Comparison of ENCODE assay signal across 24 cellular contexts in the genomic region with DNA sequence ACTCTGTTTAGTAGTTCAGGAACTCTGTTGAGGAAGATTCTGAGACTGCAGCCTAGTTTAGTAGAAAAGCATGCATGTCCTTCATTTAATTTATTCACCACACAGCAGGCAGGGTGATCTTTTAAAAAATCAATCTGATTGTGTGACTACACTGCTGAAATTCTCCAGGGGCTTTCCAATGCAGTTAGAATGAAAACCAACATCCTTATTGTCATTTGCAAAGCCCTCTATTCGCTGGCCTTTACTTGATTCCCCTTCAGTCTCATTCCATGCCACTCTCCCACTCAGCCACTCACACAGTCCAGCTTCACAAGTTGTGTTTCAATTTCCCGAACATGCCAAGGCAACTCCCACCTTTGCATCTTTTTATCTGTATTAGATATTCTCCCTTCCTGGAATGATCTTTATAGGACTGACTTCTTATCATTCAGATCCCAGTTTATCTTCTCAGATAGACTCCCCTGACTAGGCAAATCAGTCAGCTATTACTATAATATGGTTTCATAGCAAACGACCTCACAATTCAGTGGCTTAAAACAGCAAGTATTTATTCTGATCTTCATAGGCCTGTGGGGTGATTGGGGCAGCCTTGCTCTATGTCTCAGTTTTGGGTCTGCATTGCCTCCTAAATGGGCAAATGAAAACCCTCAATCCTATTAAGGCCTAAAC. TPM values are rescaled to one million over a fixed set of nuclear protein-coding genes. Genes with fewer than 3 reads are reported as not detected.
DNase-seq lines count a peak whose midpoint lies in the region; ATAC-seq, FAIRE-seq and TF ChIP-seq lines count a peak whose summit lies in the region.
"Had no signal": no experiment of that assay in that cellular context is flagged by ENCODE, and none has a peak within 500 bp of the region (broad histone marks: within the 10 kb centered on the region; RNA-seq: fewer than 3 reads in every experiment).

No MANE protein-coding gene starts in this region.

- H2AFZ ChIP-seq in GM12878 (ENCODE audit: control insufficient read depth, low read depth, low read length), result peak overlapping the region; percentile 41

- H3K36me3 ChIP-seq in GM12878 (ENCODE audit: control insufficient read depth in 2 of 2, insufficient read depth in 2 of 2, low read length in 1 of 2) (no peaks in the 10 kb centered on the region), lower lobe of right lung (no peaks in the 10 kb centered on the region), colonic mucosa (no peaks in the 10 kb centered on the region)
- no peaks in the 10 kb centered on the region for H3K36me3 ChIP-seq in effector memory CD4-positive, alpha-beta T cell (ENCODE audit: control insufficient read depth, insufficient read depth, low read length)
- H3K36me3 ChIP-seq: HAP-1, stomach had no signal

- in situ Hi-C loops in GM12878 (cut with MboI), result no loop called here

- H3K4me3 ChIP-seq in GM12878 (no peak overlapping the region), lower lobe of right lung (no peak overlapping the region), colonic mucosa (no peak overlapping the region)
- H3K4me3 ChIP-seq in effector memory CD4-positive, alpha-beta T cell (ENCODE audit: insufficient read depth, low read depth, low read length, poor library complexity, severe bottlenecking), result no peak overlapping the region
- H3K4me3 ChIP-seq: HAP-1, psoas muscle, stomach had no signal

- 2% methylated on average over 3 of the region's 3 CpGs for WGBS in GM12878 (ENCODE audit: insufficient coverage, insufficient replicate concordance, low lambda C conversion rate, missing lambda C conversion rate)

- CTCF ChIA-PET in activated CD8-positive, alpha-beta memory T cell treated with anti-CD3 and anti-CD28 coated beads, Interleukin-2, amount 10 ng/mL, durations not matched to agents 7 days and 5 days (lab: Charles Lee), result no interaction called here
- CTCF ChIA-PET in GM12878 (lab: Yijun Ruan, JAX), result interaction anchor here (0.7 kb wide), 1 partner anchor 143 kb away, joined by 3 read pairs; no protein-coding TSS in a partner anchor

- no peak for DNase-seq in activated CD8-positive, alpha-beta memory T cell treated with anti-CD3 and anti-CD28 coated beads, Interleukin-2, amount 10 ng/mL, durations not matched to agents 7 days and 5 days
- no peak for DNase-seq in activated CD8-positive, alpha-beta memory T cell treated with anti-CD3 and anti-CD28 coated beads, Interleukin-2, amount 50 U/mL, for 48 hours
- DNase-seq in GM12878 (ENCODE audit: low read depth, low spot score), result peak; percentile 30
- no peak for DNase-seq in lower lobe of right lung
- no peak for DNase-seq in colonic mucosa
- no peak for DNase-seq in effector memory CD4-positive, alpha-beta T cell
- DNase-seq: activated naive CD4-positive, alpha-beta T cell treated with anti-CD3 and anti-CD28 coated beads, Interleukin-2, amount 50 U/mL, for 16 hours; CD4-positive, alpha-beta T cell; DMS79 treated with DMSO at 0.1 percent for 48 hours; NCI-H2029; NCI-H748 treated with DMSO at 0.1 percent for 48 hours; psoas muscle; stomach; SW 1271 had no signal

- RAD21 ChIA-PET in GM12878 (lab: Charles Lee; ENCODE audit: unreplicated experiment), result interaction anchor here (1.3 kb wide), 2 partner anchors 31 to 76 kb away, joined by 3 read pairs; no protein-coding TSS in a partner anchor

- no peaks in the 10 kb centered on the region for H3K79me2 ChIP-seq in GM12878 (ENCODE audit: control insufficient read depth, insufficient read depth, low read length)

- no peak overlapping the region for H3K4me3 Mint-ChIP-seq in activated CD8-positive, alpha-beta memory T cell treated with anti-CD3 and anti-CD28 coated beads, Interleukin-2, amount 10 ng/mL, durations not matched to agents 7 days and 5 days
- H3K4me3 Mint-ChIP-seq: brain; CD4-positive, alpha-beta T cell; natural killer cell treated with Interleukin-12 subunit alpha and Interleukin-12 subunit beta and Interleukin-15 and Interleukin-18, amount 100 ng/mL, for 72 hours had no signal

- ATAC-seq in activated CD8-positive, alpha-beta memory T cell treated with anti-CD3 and anti-CD28 coated beads, Interleukin-2, amount 10 ng/mL, durations not matched to agents 7 days and 5 days, result no peak
- ATAC-seq in GM21360 (IDR thresholded peaks at IDR 0.05; ENCODE audit: unreplicated experiment) (peak; percentile 57), HG02943 (IDR thresholded peaks at IDR 0.05; ENCODE audit: low read depth, unreplicated experiment) (peak; percentile 58), GM12878 (peak; percentile 86), lower lobe of right lung (no peak)
- ATAC-seq: natural killer cell treated with Interleukin-12 subunit alpha and Interleukin-12 subunit beta and Interleukin-15 and Interleukin-18, amount 100 ng/mL, for 72 hours; psoas muscle had no signal

- H3K9ac ChIP-seq in GM12878 (ENCODE audit: control insufficient read depth, insufficient read depth, low read length) (no peak overlapping the region), colonic mucosa (ENCODE audit: low read depth in 2 of 2, low read length in 2 of 2) (no peak overlapping the region)

- H3K27ac ChIP-seq in GM12878 (ENCODE audit: control insufficient read depth, insufficient read depth) (peak overlapping the region; percentile 54), lower lobe of right lung (no peak overlapping the region), colonic mucosa (no peak overlapping the region)
- no peak overlapping the region for H3K27ac ChIP-seq in effector memory CD4-positive, alpha-beta T cell (ENCODE audit: insufficient read depth, low read length, poor library complexity, severe bottlenecking)
- H3K27ac ChIP-seq: psoas muscle, RWPE1, stomach, VCaP had no signal

- POLR2A ChIA-PET in GM12878 (lab: Charles Lee), result interaction anchor here (0.5 kb wide), 1 partner anchor 19 kb away, joined by 5 read pairs; no protein-coding TSS in a partner anchor

- no peak for TF ChIP-seq CTCF in GM12878 (IDR thresholded peaks at IDR 0.05 in 2 of 3, conservative IDR thresholded peaks at IDR 0.05 in 1 of 3; ENCODE audit: control insufficient read depth in 2 of 3, extremely low read depth in 1 of 3, insufficient read depth in 1 of 3, low read depth in 3 of 3, low read length in 3 of 3)
- no peak for TF ChIP-seq CTCF in lower lobe of right lung (IDR thresholded peaks at IDR 0.05)
- TF ChIP-seq CTCF in colonic mucosa (IDR thresholded peaks at IDR 0.05), result no peak

- no peaks in the 10 kb centered on the region; the same call in 2 of the 3 replicates for H3K9me3 ChIP-seq in GM12878 (replicated peaks; ENCODE audit: control insufficient read depth, insufficient read depth, low read length)
- no peaks in the 10 kb centered on the region for H3K9me3 ChIP-seq in lower lobe of right lung
- H3K9me3 ChIP-seq in colonic mucosa, result no peaks in the 10 kb centered on the region
- H3K9me3 ChIP-seq in effector memory CD4-positive, alpha-beta T cell (ENCODE audit: control insufficient read depth, low read length), result no peaks in the 10 kb centered on the region
- H3K9me3 ChIP-seq: HAP-1, psoas muscle had no signal

- H3K27ac Mint-ChIP-seq in activated CD8-positive, alpha-beta memory T cell treated with anti-CD3 and anti-CD28 coated beads, Interleukin-2, amount 10 ng/mL, durations not matched to agents 7 days and 5 days, result peak overlapping the region; percentile 14
- H3K27ac Mint-ChIP-seq: CD4-positive, alpha-beta T cell had no signal

- H3K27me3 Mint-ChIP-seq in activated CD8-positive, alpha-beta memory T cell treated with anti-CD3 and anti-CD28 coated beads, Interleukin-2, amount 10 ng/mL, durations not matched to agents 7 days and 5 days, result peaks cover 2% of the 10 kb centered on the region
- H3K27me3 Mint-ChIP-seq: brain; CD4-positive, alpha-beta T cell; natural killer cell treated with Interleukin-12 subunit alpha and Interleukin-12 subunit beta and Interleukin-15 and Interleukin-18, amount 100 ng/mL, for 72 hours had no signal

- no peak for TF ChIP-seq POLR2A in GM12878 (IDR thresholded peaks at IDR 0.05; ENCODE audit: low read depth, low read length)

- H3K4me1 ChIP-seq in GM12878 (ENCODE audit: control insufficient read depth, insufficient read depth, low read length) (peaks cover 8% of the 10 kb centered on the region), lower lobe of right lung (no peaks in the 10 kb centered on the region), colonic mucosa (no peaks in the 10 kb centered on the region)
- H3K4me1 ChIP-seq in effector memory CD4-positive, alpha-beta T cell (ENCODE audit: control insufficient read depth, insufficient read depth, low read length, poor library complexity, severe bottlenecking), result no peaks in the 10 kb centered on the region
- H3K4me1 ChIP-seq: HAP-1, psoas muscle, stomach had no signal

- TSS peak; percentile 97 for BruUV-seq in GM12878 (replicated peaks; lab: Mats Ljungman, UMichigan)

- intact Hi-C loops in GM12878 (cut with micrococcal nuclease; ENCODE audit: unreplicated experiment) (loop anchor here (2.0 kb wide), 2 partner anchors 24 to 86 kb away; no protein-coding TSS in a partner anchor), lower lobe of right lung (cut with DNase I) (no loop called here), colonic mucosa (cut with DNase I) (no loop called here)

- SMC1A ChIA-PET in GM12878 (lab: Charles Lee; ENCODE audit: uncharacterized antibody, unreplicated experiment), result interaction anchor here (1.1 to 1.6 kb wide), 4 partner anchors 22 to 161 kb away, joined by 3 to 5 read pairs (median 4); no protein-coding TSS in a partner anchor

- H3K4me1 Mint-ChIP-seq in activated CD8-positive, alpha-beta memory T cell treated with anti-CD3 and anti-CD28 coated beads, Interleukin-2, amount 10 ng/mL, durations not matched to agents 7 days and 5 days, result peaks cover 10% of the 10 kb centered on the region

- no peaks in the 10 kb centered on the region for H3K36me3 Mint-ChIP-seq in activated CD8-positive, alpha-beta memory T cell treated with anti-CD3 and anti-CD28 coated beads, Interleukin-2, amount 10 ng/mL, durations not matched to agents 7 days and 5 days
- H3K36me3 Mint-ChIP-seq: brain; natural killer cell treated with Interleukin-12 subunit alpha and Interleukin-12 subunit beta and Interleukin-15 and Interleukin-18, amount 100 ng/mL, for 72 hours had no signal

- FAIRE-seq in GM12878 (lab: Jason Lieb, UNC), result no peak

- H3K27me3 ChIP-seq in GM12878 (replicated peaks in 1 of 2; ENCODE audit: control insufficient read depth in 2 of 2, insufficient read depth in 2 of 2, low read length in 1 of 2) (no peaks in the 10 kb centered on the region), lower lobe of right lung (ENCODE audit: low read depth) (no peaks in the 10 kb centered on the region), colonic mucosa (no peaks in the 10 kb centered on the region)
- H3K27me3 ChIP-seq in effector memory CD4-positive, alpha-beta T cell (replicated peaks; ENCODE audit: control insufficient read depth, insufficient read depth, low read length, poor library complexity, severe bottlenecking), result no peaks in the 10 kb centered on the region
- H3K27me3 ChIP-seq: stomach had no signal

- TF ChIP-seq RAD21 in GM12878 (IDR thresholded peaks at IDR 0.05; ENCODE audit: insufficient read depth, low read depth, low read length), result no peak

- H3K9me3 Mint-ChIP-seq in activated CD8-positive, alpha-beta memory T cell treated with anti-CD3 and anti-CD28 coated beads, Interleukin-2, amount 10 ng/mL, durations not matched to agents 7 days and 5 days (ENCODE audit: low read depth), result peaks cover 3% of the 10 kb centered on the region
- H3K9me3 Mint-ChIP-seq: CD4-positive, alpha-beta T cell had no signal

- no peaks in the 10 kb centered on the region for H4K20me1 ChIP-seq in GM12878 (ENCODE audit: control insufficient read depth, insufficient read depth)

- peak in 1 of 2 experiments; percentile 49; a peak in 1 of 4 replicates for TF ChIP-seq EP300 in GM12878 (IDR thresholded peaks at IDR 0.05; ENCODE audit: borderline replicate concordance in 1 of 2, control insufficient read depth in 1 of 2, low read depth in 2 of 2, low read length in 2 of 2)

- 0 out of 2 replicates have a peak overlapping the region, but pooled peaks have one; percentile 7 for H3K4me2 ChIP-seq in GM12878 (ENCODE audit: control insufficient read depth, insufficient read depth)

RNA-seq across cellular contexts. Expression of gene FTHL17, which starts 21.3 kb away (rescaled TPM):
- total RNA-seq in activated CD8-positive, alpha-beta memory T cell treated with anti-CD3 and anti-CD28 coated beads, Interleukin-2, amount 10 ng/mL, durations not matched to agents 7 days and 5 days, result not detected
- not detected in 2 replicates for total RNA-seq in GM12878 (2013; cell fraction: nucleolus; rRNA removed)
- total RNA-seq in GM12878 (2014; rRNA removed) (not detected in 2 replicates), GM12878 (2014; rRNA removed; fragmentation: Illumina TruSeq; extraction: Trizol) (not detected in 2 replicates), GM12878 (2021) (not detected in 2 replicates), lower lobe of right lung (not detected), colonic mucosa (not detected)
- not detected for polyA plus RNA-seq in GM12878 (2011; ENCODE audit: low read depth)
- polyA plus RNA-seq in GM12878 (2011; rRNA removed) (not detected in 2 replicates), GM12878 (2014; fragmentation: Illumina TruSeq; extraction: Trizol) (not detected in 2 replicates), GM12878 (2014; fragmentation: Nextera tagmentation; extraction: Ambion mirVana) (not detected), GM12878 (2014; rRNA removed) (not detected in 2 replicates), GM12878 (2016; fragmentation: Nextera tagmentation; extraction: Ambion mirVana) (not detected)
- polyA plus RNA-seq in GM12878 (2011; cell fraction: cytosol; rRNA removed), result not detected in 2 replicates
- not detected in 2 replicates for polyA plus RNA-seq in GM12878 (2011; cell fraction: nucleus; rRNA removed)
- not detected in 2 replicates for polyA plus RNA-seq in GM12878 (2012)
- not detected in 2 replicates for polyA minus RNA-seq in GM12878 (2011; rRNA and poly(A)+ RNA removed)
- not detected in 2 replicates for polyA minus RNA-seq in GM12878 (2011; cell fraction: cytosol; rRNA and poly(A)+ RNA removed)
- not detected in 2 replicates for polyA minus RNA-seq in GM12878 (2011; cell fraction: nucleus; rRNA and poly(A)+ RNA removed)
- total RNA-seq: A673; CD4-positive, alpha-beta T cell; epithelial cell of proximal tubule; natural killer cell treated with Interleukin-12 subunit alpha and Interleukin-12 subunit beta and Interleukin-15 and Interleukin-18, amount 100 ng/mL, for 72 hours; psoas muscle; stomach; urinary bladder had no signal
- polyA plus RNA-seq: psoas muscle, stomach, urinary bladder had no signal

Comparison
In these comparisons a context has a peak if more than half of its experiments do, and no peak if none do; other contexts are left out.
1. ATAC-seq: peak in GM21360 (single experiment), HG02943 (single experiment) and GM12878 (single experiment); none in activated CD8-positive, alpha-beta memory T cell treated with anti-CD3 and anti-CD28 coated beads, Interleukin-2, amount 10 ng/mL, durations not matched to agents 7 days and 5 days (single experiment) and lower lobe of right lung (0 of 2).